ENCODE assay signal across 22 cellular contexts in the genomic region with DNA sequence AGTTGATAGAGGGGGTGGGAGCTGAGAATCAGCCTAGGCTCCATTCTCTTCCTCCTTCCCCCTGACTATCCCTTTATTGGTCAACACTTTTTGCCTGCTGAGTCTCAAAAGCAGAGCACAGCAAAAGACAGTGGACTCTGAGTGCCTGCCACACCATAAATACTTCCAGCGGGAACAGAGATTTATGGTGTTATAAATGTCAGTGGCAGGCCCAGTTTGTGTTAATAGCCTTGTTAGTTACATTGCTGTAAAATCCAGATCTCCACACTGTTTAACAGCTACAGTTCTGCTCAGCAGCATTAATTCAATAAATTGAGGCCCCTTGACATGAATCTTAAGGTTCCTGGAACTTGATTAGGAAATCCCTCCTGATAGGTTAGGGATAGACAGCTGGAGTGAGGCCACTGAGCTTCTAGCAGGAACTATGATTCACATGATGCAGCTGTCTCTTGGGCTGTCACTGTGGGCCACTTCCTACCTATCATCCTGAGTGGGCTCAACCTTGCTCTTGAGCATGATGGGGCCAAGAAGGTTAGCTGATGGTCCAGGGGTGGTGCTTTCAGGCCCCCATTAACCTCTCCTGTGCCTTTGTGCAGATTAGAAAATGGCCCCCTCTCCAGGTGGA.
"Had no signal": no experiment of that assay in that cellular context is flagged by ENCODE, and none has a peak within 500 bp of the region (broad histone marks: within the 10 kb centered on the region; RNA-seq: fewer than 3 reads in every experiment).

No MANE protein-coding gene starts in this region.

- H3K4me1 ChIP-seq: breast epithelium, esophagus squamous epithelium, gastrocnemius medialis, lower lobe of right lung, right atrium auricular region, stomach, suprapubic skin, tibial nerve had no signal

- H3K27ac ChIP-seq: breast epithelium, dorsolateral prefrontal cortex, esophagus squamous epithelium, gastrocnemius medialis, lower lobe of right lung, right atrium auricular region, skin epidermis, stomach, suprapubic skin, tibial nerve had no signal

- DNase-seq: activated CD4-positive, alpha-beta memory T cell treated with anti-CD3 and anti-CD28 coated beads, Interleukin-2, amount 10 ng/mL, durations not matched to agents 7 days and 5 days; activated CD4-positive, alpha-beta T cell treated with anti-CD3 and anti-CD28 coated beads for 48 hours; activated effector memory CD4-positive, alpha-beta T cell treated with Interleukin-2 at 50 U/mL for 16 hours; activated naive CD4-positive, alpha-beta T cell treated with anti-CD3 and anti-CD28 coated beads for 36 hours; activated naive CD8-positive, alpha-beta T cell treated with anti-CD3 and anti-CD28 coated beads, Interleukin-2, amount 10 ng/mL, durations not matched to agents 7 days and 5 days; activated T-cell treated with anti-CD3 and anti-CD28 coated beads, Interleukin-2, amount 50 U/mL, for 72 hours; amniotic stem cell; dorsolateral prefrontal cortex; effector memory CD8-positive, alpha-beta T cell; esophagus squamous epithelium; gastrocnemius medialis; head of caudate nucleus; lower lobe of right lung; natural killer cell; stimulated activated CD4-positive, alpha-beta T cell treated with anti-CD3 and anti-CD28 coated beads, Interleukin-2, amount 100 ng/mL, for 24 hours; stomach; T1000 had no signal

- H3K36me3 ChIP-seq: breast epithelium, esophagus squamous epithelium, gastrocnemius medialis, lower lobe of right lung, right atrium auricular region, stomach, suprapubic skin, tibial nerve had no signal

- H3K9me3 ChIP-seq: breast epithelium, esophagus squamous epithelium, gastrocnemius medialis, lower lobe of right lung, right atrium auricular region, stomach, suprapubic skin had no signal

- H3K4me3 ChIP-seq: breast epithelium, dorsolateral prefrontal cortex, esophagus squamous epithelium, gastrocnemius medialis, lower lobe of right lung, right atrium auricular region, skin epidermis, stomach, suprapubic skin, tibial nerve had no signal

- H3K27me3 ChIP-seq: breast epithelium, esophagus squamous epithelium, gastrocnemius medialis, right atrium auricular region, stomach, suprapubic skin, tibial nerve had no signal
